8 cellular contexts compared by ENCODE assay signal in genomic region chr3:50319872-50320625, GRCh38. TPM values are rescaled to one million over a fixed set of nuclear protein-coding genes. Genes with fewer than 3 reads are reported as not detected.
DNase-seq lines count a peak whose midpoint lies in the region; ATAC-seq, FAIRE-seq and TF ChIP-seq lines count a peak whose summit lies in the region.

No MANE protein-coding gene starts in this region.

- no peak for TF ChIP-seq CTCF in H9 (conservative IDR thresholded peaks at IDR 0.05)
- TF ChIP-seq CTCF in activated CD8-positive, alpha-beta T cell treated with anti-CD3 and anti-CD28 coated beads for 36 hours (IDR thresholded peaks at IDR 0.05) = no peak
- TF ChIP-seq CTCF in hepatocyte (IDR thresholded peaks at IDR 0.05; ENCODE audit: poor library complexity) = no peak

- H2AFZ ChIP-seq in H9 (ENCODE audit: low read length) (no peak overlapping the region), hepatocyte (no peak overlapping the region)

- peak overlapping the region; percentile 85 to 97 for H3K4me3 Mint-ChIP-seq in H9
- H3K4me3 Mint-ChIP-seq in activated CD8-positive, alpha-beta T cell treated with anti-CD3 and anti-CD28 coated beads for 36 hours = peak overlapping the region; percentile 88

- no peak for ATAC-seq in activated CD8-positive, alpha-beta T cell treated with anti-CD3 and anti-CD28 coated beads for 36 hours

- no peak overlapping the region for H4K8ac ChIP-seq in H9 (replicated peaks; ENCODE audit: insufficient read length, low read depth, low read length)

- no peaks in the 10 kb centered on the region for H3K9me2 ChIP-seq in hepatocyte (replicated peaks; ENCODE audit: insufficient read depth)

- H3K27me3 Mint-ChIP-seq in H9 (ENCODE audit: low read depth) = no peaks in the 10 kb centered on the region
- no peaks in the 10 kb centered on the region for H3K27me3 Mint-ChIP-seq in activated CD8-positive, alpha-beta T cell treated with anti-CD3 and anti-CD28 coated beads for 36 hours

- H3K18ac ChIP-seq in H9 (ENCODE audit: insufficient read length, low read depth, low read length) = no peak overlapping the region

- no peak overlapping the region for H3K56ac ChIP-seq in H9 (ENCODE audit: insufficient read length, low read depth, low read length)

- intact Hi-C loops in activated CD8-positive, alpha-beta T cell treated with anti-CD3 and anti-CD28 coated beads for 36 hours (cut with micrococcal nuclease) = no loop called here

- H3K14ac ChIP-seq in H9 (ENCODE audit: insufficient read depth, low read length) = no peak overlapping the region

- H3K23me2 ChIP-seq in H9 (ENCODE audit: insufficient read length, low read depth, low read length, poor library complexity, severe bottlenecking) = peaks cover 15% of the 10 kb centered on the region

- no peak overlapping the region for H2BK12ac ChIP-seq in H9 (ENCODE audit: insufficient read length, low read depth, low read length)

- H3K9ac ChIP-seq in H9 (ENCODE audit: extremely low read depth, insufficient read length, low read length) = peak overlapping the region; percentile 72

- DNase-seq in H9 (no peak), hepatocyte (ENCODE audit: low spot score) (no peak), small intestine (no peak), SIG-M5 (lab: John Stamatoyannopoulos, UW) (no peak), A172 (ENCODE audit: low spot score) (no peak), pons (ENCODE audit: low spot score) (no peak), nucleus accumbens (lab: John Stamatoyannopoulos, UW) (no peak)
- no peak for DNase-seq in activated CD8-positive, alpha-beta T cell treated with anti-CD3 and anti-CD28 coated beads for 36 hours

- peaks cover 42 to 59% (median 46%) of the 10 kb centered on the region in 3 experiments for H3K36me3 Mint-ChIP-seq in H9 (ENCODE audit: insufficient read depth in 1 of 3, low read depth in 3 of 3)
- peaks cover 1% of the 10 kb centered on the region for H3K36me3 Mint-ChIP-seq in activated CD8-positive, alpha-beta T cell treated with anti-CD3 and anti-CD28 coated beads for 36 hours (ENCODE audit: low read depth)

- no peaks in the 10 kb centered on the region for H3K27me3 ChIP-seq in H9 (ENCODE audit: insufficient read depth, low read length)
- no peaks in the 10 kb centered on the region for H3K27me3 ChIP-seq in hepatocyte
- no peaks in the 10 kb centered on the region for H3K27me3 ChIP-seq in small intestine (ENCODE audit: control insufficient read depth in 2 of 2, insufficient read depth in 2 of 2, low read length in 2 of 2)

- H3K9me3 ChIP-seq in H9 (ENCODE audit: control insufficient read depth, low read depth, low read length) = no peaks in the 10 kb centered on the region
- H3K9me3 ChIP-seq in hepatocyte (ENCODE audit: low read depth) = no peaks in the 10 kb centered on the region
- no peaks in the 10 kb centered on the region for H3K9me3 ChIP-seq in small intestine (ENCODE audit: control insufficient read depth, low read depth)

- no CpG with 5 or more reads among the region's 30 CpGs for WGBS in H9 (ENCODE audit: extremely low coverage, insufficient read length, low lambda C conversion rate)
- WGBS in hepatocyte (ENCODE audit: low lambda C conversion rate, missing lambda C conversion rate) = 85% methylated on average over 30 of the region's 30 CpGs
- 77 to 86% (median 81%) methylated on average over 30 of the region's 30 CpGs for WGBS in small intestine, 3 donors

- H3K4me1 ChIP-seq in H9 (ENCODE audit: insufficient read depth, low read length) (peaks cover 6% of the 10 kb centered on the region; the same call in 1 of the 2 replicates), hepatocyte (ENCODE audit: insufficient read depth) (peaks cover 53% of the 10 kb centered on the region), small intestine (ENCODE audit: control insufficient read depth in 2 of 2, insufficient read depth in 1 of 2, low read depth in 1 of 2, low read length in 1 of 2) (peaks cover 3 to 5% of the 10 kb centered on the region in 2 donors)

- no peak overlapping the region for H2AK5ac ChIP-seq in H9 (ENCODE audit: insufficient read length, low read length)

- H3K79me2 ChIP-seq in H9 (ENCODE audit: insufficient read depth, low read length) (peaks cover 5% of the 10 kb centered on the region; the same call in 1 of the 2 replicates), hepatocyte (peaks cover 38% of the 10 kb centered on the region)

- CTCF ChIA-PET in activated CD8-positive, alpha-beta T cell treated with anti-CD3 and anti-CD28 coated beads for 36 hours (lab: Charles Lee) = interaction anchor here (0.8 to 3.4 kb wide), 7 partner anchors 8 to 74 kb away, joined by 3 to 10 read pairs (median 6); partner anchors contain the start of genes CYB561D2, HYAL3, NAA80 and NPRL2

- no peak overlapping the region for H3K4ac ChIP-seq in H9 (ENCODE audit: low read depth, low read length)

- H3K23ac ChIP-seq in H9 (ENCODE audit: insufficient read length, low read depth, low read length) = no peak overlapping the region

- H3K4me3 ChIP-seq in hepatocyte (peak overlapping the region; percentile 88), small intestine (ENCODE audit: low read depth in 1 of 2, low read length in 2 of 2) (peak overlapping the region; percentile 69 to 72)

- no peaks in the 10 kb centered on the region for H3K9me3 Mint-ChIP-seq in H9
- H3K9me3 Mint-ChIP-seq in activated CD8-positive, alpha-beta T cell treated with anti-CD3 and anti-CD28 coated beads for 36 hours = no peaks in the 10 kb centered on the region

- H3K27ac ChIP-seq in H9 (ENCODE audit: insufficient read length, low read depth, low read length) = no peak overlapping the region
- peak overlapping the region; percentile 100 for H3K27ac ChIP-seq in hepatocyte
- H3K27ac ChIP-seq in small intestine (ENCODE audit: low read depth in 1 of 2, low read length in 1 of 2) = peak overlapping the region; percentile 35 to 96

- H3K4me2 ChIP-seq in H9 (ENCODE audit: insufficient read depth, insufficient read length, low read length) = peak overlapping the region; percentile 83
- H3K4me2 ChIP-seq in hepatocyte = peak overlapping the region; percentile 97

- no peak overlapping the region for H3T11ph ChIP-seq in H9 (ENCODE audit: low read length)

- H3K27ac Mint-ChIP-seq in H9 = peak overlapping the region in 2 of 3 experiments; percentile 92 to 93; a peak in 3 of 7 replicates
- H3K27ac Mint-ChIP-seq in activated CD8-positive, alpha-beta T cell treated with anti-CD3 and anti-CD28 coated beads for 36 hours = no peak overlapping the region

- no peak overlapping the region for H4K5ac ChIP-seq in H9 (ENCODE audit: insufficient read length, low read depth, low read length)

- no peak overlapping the region for H2BK120ac ChIP-seq in H9 (ENCODE audit: low read depth, low read length, poor library complexity, severe bottlenecking)

- H3K4me1 Mint-ChIP-seq in H9 = peaks cover 27 to 42% of the 10 kb centered on the region in 2 experiments
- H3K4me1 Mint-ChIP-seq in activated CD8-positive, alpha-beta T cell treated with anti-CD3 and anti-CD28 coated beads for 36 hours (ENCODE audit: low read depth) = peaks cover 42% of the 10 kb centered on the region

- no peaks in the 10 kb centered on the region for H3K36me3 ChIP-seq in hepatocyte (replicated peaks; ENCODE audit: insufficient read depth, low read depth)
- H3K36me3 ChIP-seq in small intestine (ENCODE audit: control insufficient read depth in 2 of 2, insufficient read depth in 2 of 2, low read length in 2 of 2) = peaks cover 0 to 3% of the 10 kb centered on the region in 2 donors

- POLR2A ChIA-PET in activated CD8-positive, alpha-beta T cell treated with anti-CD3 and anti-CD28 coated beads for 36 hours (lab: Charles Lee) = interaction anchor here (1.0 to 13.4 kb wide), 8 partner anchors 9 to 286 kb away, joined by 3 to 126 read pairs (median 4); partner anchors contain the start of genes RASSF1 and ZMYND10

- FAIRE-seq in small intestine (lab: Jason Lieb, UNC) = no peak

- no peaks in the 10 kb centered on the region for H4K20me1 ChIP-seq in H9 (ENCODE audit: control insufficient read depth, insufficient read depth, insufficient read length)
- peaks cover 3% of the 10 kb centered on the region for H4K20me1 ChIP-seq in hepatocyte (ENCODE audit: insufficient read depth, poor library complexity, severe bottlenecking)

- H2BK15ac ChIP-seq in H9 (ENCODE audit: low read depth, low read length) = no peak overlapping the region

- no peak overlapping the region for H4K91ac ChIP-seq in H9 (ENCODE audit: insufficient read length, low read depth, low read length)

- H2BK20ac ChIP-seq in H9 (ENCODE audit: low read depth, low read length, poor library complexity, severe bottlenecking) = no peak overlapping the region

- no peak overlapping the region for H2BK5ac ChIP-seq in H9 (ENCODE audit: insufficient read length, low read length)

- no peaks in the 10 kb centered on the region for H3K79me1 ChIP-seq in H9 (ENCODE audit: insufficient read depth, low read depth, low read length, poor library complexity, severe bottlenecking)

RNA-seq across cellular contexts. Expression of gene HYAL2, which starts 2.5 kb away (rescaled TPM):
- total RNA-seq in H9 (2021) (51.9 and 57.6 TPM in 2 replicates), hepatocyte (79.0 and 125 TPM in 2 replicates)
- 1 to 10 TPM; 3.9 to 4.1 TPM for total RNA-seq in activated CD8-positive, alpha-beta T cell treated with anti-CD3 and anti-CD28 coated beads for 36 hours
- polyA plus RNA-seq in hepatocyte (63.9 and 75.4 TPM in 2 replicates), small intestine (100 to 1,000 TPM in 1 of 3 donors, 10 to 100 TPM in 2; 11.0 to 124 (median 15.1) TPM)
- total RNA-seq in A172 (2014; rRNA removed; shearing (Covaris generic)) = 113 TPM in 2 replicates

RNA-seq across cellular contexts. Expression of gene TUSC2, which starts 8.0 kb away (rescaled TPM):
- total RNA-seq in H9 (2021) (33.5 and 35.5 TPM in 2 replicates), hepatocyte (30.0 and 33.1 TPM in 2 replicates)
- 10 to 100 TPM; 16.7 to 19.5 TPM for total RNA-seq in activated CD8-positive, alpha-beta T cell treated with anti-CD3 and anti-CD28 coated beads for 36 hours
- polyA plus RNA-seq in hepatocyte (45.6 and 59.0 TPM in 2 replicates), small intestine (10 to 100 TPM; 29.8 to 46.2 (median 31.3) TPM)
- total RNA-seq in A172 (2014; rRNA removed; shearing (Covaris generic)) = 30.6 and 34.3 TPM in 2 replicates

RNA-seq across cellular contexts. Expression of gene HYAL1, which starts 16.7 kb away (rescaled TPM):
- total RNA-seq in H9 (2021) = 2.0 and 2.2 TPM in 2 replicates
- total RNA-seq in activated CD8-positive, alpha-beta T cell treated with anti-CD3 and anti-CD28 coated beads for 36 hours = not detected
- 22.3 and 34.3 TPM in 2 replicates for total RNA-seq in hepatocyte
- 5.5 and 11.8 TPM in 2 replicates for polyA plus RNA-seq in hepatocyte
- 10 to 100 TPM in 1 of 3 donors, 1 to 10 TPM in 2; 1.1 to 11.1 (median 4.5) TPM for polyA plus RNA-seq in small intestine
- total RNA-seq in A172 (2014; rRNA removed; shearing (Covaris generic)) = 0.72 and 2.3 TPM in 2 replicates

RNA-seq across cellular contexts. Expression of gene RASSF1, which starts 20.6 kb away (rescaled TPM):
- total RNA-seq in H9 (2021) = 15.1 and 15.8 TPM in 2 replicates
- 10 to 100 TPM; 75.8 to 76.5 TPM for total RNA-seq in activated CD8-positive, alpha-beta T cell treated with anti-CD3 and anti-CD28 coated beads for 36 hours
- 11.3 and 13.4 TPM in 2 replicates for total RNA-seq in hepatocyte
- 22.9 and 30.1 TPM in 2 replicates for polyA plus RNA-seq in hepatocyte
- polyA plus RNA-seq in small intestine = 10 to 100 TPM; 19.7 to 39.0 (median 32.7) TPM
- total RNA-seq in A172 (2014; rRNA removed; shearing (Covaris generic)) = 12.9 and 16.9 TPM in 2 replicates

RNA-seq across cellular contexts. Expression of gene HYAL3, which starts 20.8 kb away (rescaled TPM):
- total RNA-seq in H9 (2021) (2.3 and 3.1 TPM in 2 replicates), hepatocyte (3.7 and 9.0 TPM in 2 replicates)
- 1 to 10 TPM; 3.3 to 4.1 TPM for total RNA-seq in activated CD8-positive, alpha-beta T cell treated with anti-CD3 and anti-CD28 coated beads for 36 hours
- polyA plus RNA-seq in hepatocyte (5.6 and 7.0 TPM in 2 replicates), small intestine (1 to 10 TPM; 1.6 to 4.1 (median 2.7) TPM)
- total RNA-seq in A172 (2014; rRNA removed; shearing (Covaris generic)) = 7.5 and 9.7 TPM in 2 replicates

Comparison
In these comparisons a context has a peak if more than half of its experiments do, and no peak if none do; other contexts are left out.
1. RNA of gene HYAL2, which starts 2.5 kb away (total RNA-seq): 79.0 to 125 TPM in hepatocyte, 113 TPM in A172 and 51.9 to 57.6 TPM in H9; 3.9 to 4.1 TPM in activated CD8-positive, alpha-beta T cell treated with anti-CD3 and anti-CD28 coated beads for 36 hours; every median in the first group is over 10 times any median in the second.